ENCODE assay signal across 10 cellular contexts in genomic region chr19:11152318-11153062, GRCh38. TPM values are rescaled to one million over a fixed set of nuclear protein-coding genes. Genes with fewer than 3 reads are reported as not detected.
DNase-seq lines count a peak whose midpoint lies in the region; ATAC-seq and TF ChIP-seq lines count a peak whose summit lies in the region.
"Had no signal": no experiment of that assay in that cellular context is flagged by ENCODE, and none has a peak within 500 bp of the region (broad histone marks: within the 10 kb centered on the region; RNA-seq: fewer than 3 reads in every experiment).

No MANE protein-coding gene starts in this region.

- no peaks in the 10 kb centered on the region for H3K36me3 ChIP-seq in left lung
- H3K36me3 ChIP-seq in trophoblast cell (ENCODE audit: control insufficient read depth in 1 of 2, insufficient read depth in 2 of 2, low read length in 2 of 2) = peaks cover 10 to 17% of the 10 kb centered on the region in 2 experiments

- H3K27ac Mint-ChIP-seq in endothelial cell (ENCODE audit: unreplicated experiment) = no peak overlapping the region

- H4K8ac ChIP-seq in trophoblast cell (ENCODE audit: low read depth, low read length) = no peak overlapping the region

- no peak overlapping the region for H3K4ac ChIP-seq in trophoblast cell (ENCODE audit: low read depth, low read length)

- no peak for TF ChIP-seq CTCF in LNCaP clone FGC (IDR thresholded peaks at IDR 0.05; ENCODE audit: control insufficient read depth, extremely low read depth, insufficient read depth)
- TF ChIP-seq CTCF in cardiac fibroblast (IDR thresholded peaks at IDR 0.05; ENCODE audit: low read depth, low read length) = no peak
- no peak for TF ChIP-seq CTCF in left lung (IDR thresholded peaks at IDR 0.05)
- TF ChIP-seq CTCF in endothelial cell (IDR thresholded peaks at IDR 0.05; ENCODE audit: unreplicated experiment) = no peak

- H3K36me3 Mint-ChIP-seq in endothelial cell (ENCODE audit: low read depth, unreplicated experiment) = peaks cover 6% of the 10 kb centered on the region

- H2BK120ac ChIP-seq in trophoblast cell (ENCODE audit: insufficient read depth, low read length, poor library complexity) = no peak overlapping the region

- H3K27ac ChIP-seq in left lung (peak overlapping the region in 1 of 2 donors; percentile 41), trophoblast cell (ENCODE audit: low read depth, low read length) (no peak overlapping the region)

- H3K9me3 ChIP-seq in left lung = no peaks in the 10 kb centered on the region
- H3K9me3 ChIP-seq in trophoblast cell (ENCODE audit: insufficient read depth, low read depth, low read length) = no peaks in the 10 kb centered on the region

- H3K4me2 ChIP-seq in trophoblast cell (ENCODE audit: low read length) = no peak overlapping the region

- no peak overlapping the region for H2BK5ac ChIP-seq in trophoblast cell (ENCODE audit: low read depth, low read length, poor library complexity)

- H3K4me3 ChIP-seq in LNCaP clone FGC (ENCODE audit: low read depth, low read length) (no peak overlapping the region), cardiac fibroblast (replicated peaks in 1 of 2; ENCODE audit: low read depth in 2 of 2, low read length in 2 of 2) (no peak overlapping the region), left lung (no peak overlapping the region), trophoblast cell (ENCODE audit: low read depth, low read length) (no peak overlapping the region)

- H3K9me3 Mint-ChIP-seq in endothelial cell (ENCODE audit: unreplicated experiment) = no peaks in the 10 kb centered on the region

- H3K27me3 Mint-ChIP-seq in endothelial cell (ENCODE audit: unreplicated experiment) = peaks cover 7% of the 10 kb centered on the region

- no peak overlapping the region for H2BK12ac ChIP-seq in trophoblast cell (ENCODE audit: low read length)

- peaks cover 14 to 23% of the 10 kb centered on the region in 2 donors for H3K4me1 ChIP-seq in left lung
- peaks cover 2 to 4% of the 10 kb centered on the region in 2 experiments for H3K4me1 ChIP-seq in trophoblast cell (ENCODE audit: control insufficient read depth in 1 of 2, insufficient read depth in 2 of 2, low read length in 2 of 2)

- no peak overlapping the region for H4K12ac ChIP-seq in trophoblast cell (ENCODE audit: low read depth, low read length)

- H3K9ac ChIP-seq in trophoblast cell (ENCODE audit: low read length) = no peak overlapping the region

- intact Hi-C loops in left lung (cut with DNase I) = no loop called here

- peaks cover 5% of the 10 kb centered on the region for H3K79me2 ChIP-seq in trophoblast cell (ENCODE audit: control insufficient read depth, insufficient read depth, low read length, poor library complexity)

- peak; percentile 99 for DNase-seq in LNCaP clone FGC (ENCODE audit: low read depth)
- peak; percentile 83 to 95 for DNase-seq in cardiac fibroblast (ENCODE audit: low read depth in 2 of 2)
- no peak for DNase-seq in left lung
- DNase-seq in stromal cell of bone marrow (ENCODE audit: low read depth) = peak; percentile 82
- no peak for DNase-seq in NCI-H748 treated with DMSO at 0.1 percent for 48 hours (lab: John Stamatoyannopoulos, UW)
- no peak for DNase-seq in hippocampal formation (lab: John Stamatoyannopoulos, UW)
- no peak for DNase-seq in trophoblast cell
- DNase-seq in endothelial cell (ENCODE audit: low spot score) = no peak
- DNase-seq: NCI-H1105 treated with DMSO at 0.1 percent for 48 hours; stimulated activated CD4-positive, alpha-beta T cell treated with anti-CD3 and anti-CD28 coated beads, Interleukin-15, amount 100 ng/mL, for 24 hours had no signal

- H3K79me1 ChIP-seq in trophoblast cell (ENCODE audit: low read length) = peaks cover 4% of the 10 kb centered on the region

- no peaks in the 10 kb centered on the region for H3K27me3 ChIP-seq in left lung
- H3K27me3 ChIP-seq in trophoblast cell (ENCODE audit: insufficient read depth, low read length) = no peaks in the 10 kb centered on the region

- no peak overlapping the region for H3K4me3 Mint-ChIP-seq in endothelial cell (ENCODE audit: unreplicated experiment)

- ATAC-seq in left lung = peak; percentile 15

- H3K4me1 Mint-ChIP-seq in endothelial cell (ENCODE audit: unreplicated experiment) = peaks cover 9% of the 10 kb centered on the region

- H3K14ac ChIP-seq in trophoblast cell (ENCODE audit: low read length) = no peak overlapping the region

- H2AFZ ChIP-seq in trophoblast cell (ENCODE audit: insufficient read depth, low read length, poor library complexity) = no peak overlapping the region

- WGBS in trophoblast cell (ENCODE audit: extremely low coverage, insufficient coverage, insufficient read length) = no CpG with 5 or more reads among the region's 11 CpGs

- H2AK5ac ChIP-seq in trophoblast cell (ENCODE audit: low read length) = no peak overlapping the region

- no peak overlapping the region for H4K91ac ChIP-seq in trophoblast cell (ENCODE audit: low read depth, low read length)

- no peak overlapping the region for H3K23ac ChIP-seq in trophoblast cell (ENCODE audit: low read length)

- no peak overlapping the region for H3K18ac ChIP-seq in trophoblast cell (ENCODE audit: low read length)

RNA-seq across cellular contexts. Expression of gene SPC24, which starts 3.1 kb away (rescaled TPM):
- total RNA-seq in left lung (10 to 100 TPM in 1 of 2 donors, 1 to 10 TPM in 1; 5.4 to 12.1 TPM), endothelial cell (ENCODE audit: unreplicated experiment) (17.0 TPM)
- polyA plus RNA-seq in trophoblast cell (2013) = 9.0 and 11.0 TPM in 2 replicates

RNA-seq across cellular contexts. Expression of gene KANK2, which starts 44.9 kb away (rescaled TPM):
- 100 to 1,000 TPM; 179 to 194 TPM for total RNA-seq in left lung
- polyA plus RNA-seq in trophoblast cell (2013) = 35.1 and 36.6 TPM in 2 replicates
- 103 TPM for total RNA-seq in endothelial cell (ENCODE audit: unreplicated experiment)

Comparison
In these comparisons a context has a peak if more than half of its experiments do, and no peak if none do; other contexts are left out.
1. DNase-seq: peak in LNCaP clone FGC (single experiment), cardiac fibroblast (2 of 2) and stromal cell of bone marrow (single experiment); none in left lung (0 of 2), NCI-H748 treated with DMSO at 0.1 percent for 48 hours (single experiment), hippocampal formation (0 of 2), trophoblast cell (0 of 2) and endothelial cell (single experiment).